ENCODE assay signal across 18 cellular contexts in the genomic region with DNA sequence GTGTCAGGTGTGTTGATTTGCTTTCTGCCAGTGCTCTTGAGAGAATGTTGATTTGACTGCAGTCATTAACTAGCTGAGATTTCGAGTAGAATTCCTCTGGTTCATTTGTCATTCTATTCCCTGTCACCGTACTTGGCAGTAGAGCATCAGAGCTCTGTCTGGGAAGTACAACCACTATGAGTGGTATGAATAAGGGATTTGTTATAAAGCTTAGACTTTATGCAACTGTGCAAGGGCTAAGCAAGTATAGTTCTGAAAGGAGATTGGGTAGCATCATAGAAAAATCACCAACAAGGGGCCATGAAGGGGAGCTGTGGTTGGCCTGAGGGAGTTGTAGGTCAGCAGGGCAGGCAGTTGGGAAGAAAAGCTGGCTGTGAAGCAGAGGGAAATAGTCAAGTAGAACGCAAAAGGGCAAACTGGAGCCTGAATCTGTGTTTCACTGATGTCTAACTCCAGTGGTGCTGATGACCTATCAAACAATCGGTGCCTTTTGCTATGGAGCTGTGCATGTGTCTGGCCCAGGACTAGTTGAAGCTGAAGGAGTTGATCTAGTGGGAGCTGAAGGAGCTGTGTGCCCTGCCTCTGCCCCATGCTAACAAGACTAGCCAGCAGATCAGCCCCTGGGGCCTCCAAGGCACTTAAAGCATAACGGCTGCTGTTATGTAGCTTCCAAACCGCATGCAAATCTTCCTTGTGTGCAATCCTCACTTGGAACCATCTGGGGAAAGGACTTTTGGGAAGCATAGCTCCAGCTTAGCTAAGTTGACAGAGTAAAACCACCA.
A peak's percentile ranks its signal among the peaks of the same experiment; 100 is the strongest.
DNase-seq lines count a peak whose midpoint lies in the region; ATAC-seq, FAIRE-seq and TF ChIP-seq lines count a peak whose summit lies in the region.
"Had no signal": no experiment of that assay in that cellular context is flagged by ENCODE, and none has a peak within 500 bp of the region (broad histone marks: within the 10 kb centered on the region; RNA-seq: fewer than 3 reads in every experiment).

No MANE protein-coding gene starts in this region.

- no peak overlapping the region for H3K27ac Mint-ChIP-seq in activated CD8-positive, alpha-beta T cell treated with anti-CD3 and anti-CD28 coated beads for 36 hours
- H3K27ac Mint-ChIP-seq: B cell had no signal

- no peak overlapping the region for H3K4ac ChIP-seq in H1 (replicated peaks; ENCODE audit: insufficient read length, low read depth, low read length)

- no peak overlapping the region for H3K4me3 ChIP-seq in AG04449 (ENCODE audit: low read depth, low read length)
- H3K4me3 ChIP-seq in H1 (ENCODE audit: extremely low read depth in 1 of 4, insufficient read depth in 2 of 4, low read depth in 3 of 4, low read length in 4 of 4): no peak overlapping the region
- no peak overlapping the region for H3K4me3 ChIP-seq in mesodermal cell (ENCODE audit: extremely low read depth, insufficient read depth, low read length, poor library complexity, severe bottlenecking)
- H3K4me3 ChIP-seq: esophagus squamous epithelium, K562, uterus had no signal

- no peak overlapping the region for H4K8ac ChIP-seq in H1 (ENCODE audit: extremely low read depth, insufficient read depth, low read length)

- WGBS in H1 (ENCODE audit: extremely low coverage in 1 of 2, insufficient coverage in 1 of 2, insufficient read length in 1 of 2, insufficient replicate concordance in 2 of 2, low coverage in 1 of 2, low lambda C conversion rate in 2 of 2, missing lambda C conversion rate in 1 of 2), 2 experiments: 89% methylated on average over 6 of the region's 6 CpGs; no CpG with 5 or more reads in 1 of the 2 experiments
- WGBS in mesodermal cell (ENCODE audit: insufficient coverage in 2 of 2), 2 experiments: 81 to 88% methylated on average over 6 of the region's 6 CpGs

- TF ChIP-seq EP300 in H1 (IDR thresholded peaks at IDR 0.05; ENCODE audit: borderline replicate concordance in 1 of 2, low read depth in 2 of 2, low read length in 2 of 2): no peak

- H4K91ac ChIP-seq in H1 (replicated peaks; ENCODE audit: insufficient read length, low read length): no peak overlapping the region

- H3K4me1 Mint-ChIP-seq in activated CD8-positive, alpha-beta T cell treated with anti-CD3 and anti-CD28 coated beads for 36 hours (ENCODE audit: low read depth): no peaks in the 10 kb centered on the region
- H3K4me1 Mint-ChIP-seq: B cell had no signal

- H3K27ac ChIP-seq in H1 (ENCODE audit: low read depth, low read length): no peak overlapping the region
- peak overlapping the region; percentile 7 for H3K27ac ChIP-seq in mesodermal cell (ENCODE audit: low read depth, low read length, severe bottlenecking)
- H3K27ac ChIP-seq: esophagus squamous epithelium, neutrophil, uterus had no signal

- H2BK5ac ChIP-seq in H1 (ENCODE audit: low read depth, low read length): no peak overlapping the region

- ATAC-seq in GM18868 (IDR thresholded peaks at IDR 0.05; ENCODE audit: unreplicated experiment): no peak
- no peak for ATAC-seq in GM21786 (IDR thresholded peaks at IDR 0.05; ENCODE audit: unreplicated experiment)
- ATAC-seq in activated CD8-positive, alpha-beta T cell treated with anti-CD3 and anti-CD28 coated beads for 36 hours: no peak
- ATAC-seq: K562 had no signal

- H2BK120ac ChIP-seq in H1 (replicated peaks; ENCODE audit: low read depth, low read length): no peak overlapping the region

- peaks cover 3% of the 10 kb centered on the region; the same call in 1 of the 2 replicates for H3K23me2 ChIP-seq in H1 (ENCODE audit: low read depth, low read length)

- DNase-seq in AG04449 (ENCODE audit: low read depth, low spot score) (peak; percentile 51), H4 (ENCODE audit: low spot score) (peak; percentile 11), H1 (ENCODE audit: low read depth in 1 of 2, low spot score in 2 of 2) (no peak)
- no peak for DNase-seq in activated naive CD4-positive, alpha-beta T cell treated with Interleukin-2 at 50 U/mL for 16 hours
- no peak for DNase-seq in activated CD8-positive, alpha-beta T cell treated with anti-CD3 and anti-CD28 coated beads for 36 hours
- DNase-seq: activated CD4-positive, alpha-beta T cell treated with anti-CD3 and anti-CD28 coated beads for 4 hours; activated effector memory CD4-positive, alpha-beta T cell treated with Interleukin-2 at 50 U/mL for 16 hours; DMS79 treated with DMSO at 0.1 percent for 48 hours; esophagus squamous epithelium; NCI-H2081; T-helper 1 cell; uterus had no signal

- TF ChIP-seq RAD21 in H1 (IDR thresholded peaks at IDR 0.05 in 1 of 2, conservative IDR thresholded peaks at IDR 0.05 in 1 of 2; ENCODE audit: low read depth in 2 of 2, low read length in 2 of 2): no peak

- H3K9ac ChIP-seq in H1 (replicated peaks in 1 of 4; ENCODE audit: extremely low read depth in 1 of 4, low read depth in 3 of 4, low read length in 3 of 4): no peak overlapping the region

- no peaks in the 10 kb centered on the region for H3K79me1 ChIP-seq in H1 (ENCODE audit: low read depth, low read length)

- no peaks in the 10 kb centered on the region for H3K36me3 Mint-ChIP-seq in activated CD8-positive, alpha-beta T cell treated with anti-CD3 and anti-CD28 coated beads for 36 hours (ENCODE audit: low read depth)

- no peak overlapping the region for H3K23ac ChIP-seq in H1 (ENCODE audit: insufficient read length)

- H4K5ac ChIP-seq in H1 (ENCODE audit: insufficient read length, low read depth, low read length): no peak overlapping the region

- no peak overlapping the region for H3K4me2 ChIP-seq in H1 (ENCODE audit: insufficient read depth in 1 of 2, low read depth in 2 of 2, low read length in 2 of 2)

- H3K27me3 Mint-ChIP-seq in activated CD8-positive, alpha-beta T cell treated with anti-CD3 and anti-CD28 coated beads for 36 hours: peaks cover 3% of the 10 kb centered on the region

- no peaks in the 10 kb centered on the region for H3K9me3 Mint-ChIP-seq in activated CD8-positive, alpha-beta T cell treated with anti-CD3 and anti-CD28 coated beads for 36 hours

- POLR2A ChIA-PET in AG04449 (lab: Yijun Ruan, JAX) (interaction anchor here (0.7 kb wide), 1 partner anchor 310 kb away, joined by 3 read pairs; a partner anchor contains a TSS), H1 (lab: Charles Lee; ENCODE audit: partially characterized antibody) (interaction anchor here (1.2 to 1.7 kb wide), 2 partner anchors 250 to 263 kb away, joined by 3 to 6 read pairs; a partner anchor contains a TSS)
- POLR2A ChIA-PET in activated CD8-positive, alpha-beta T cell treated with anti-CD3 and anti-CD28 coated beads for 36 hours (lab: Charles Lee): no interaction called here

- TF ChIP-seq POLR2A in H1 (IDR thresholded peaks at IDR 0.05; ENCODE audit: control extremely low read depth in 1 of 2, low read depth in 2 of 2, low read length in 2 of 2): no peak

- no peaks in the 10 kb centered on the region for H4K20me1 ChIP-seq in H1 (replicated peaks in 1 of 2; ENCODE audit: control insufficient read depth in 1 of 2, insufficient read depth in 2 of 2, low read length in 2 of 2)

- CTCF ChIA-PET in AG04449 (lab: Yijun Ruan, JAX) (interaction anchor here (1.4 to 2.2 kb wide), 4 partner anchors 12 to 293 kb away, joined by 3 to 7 read pairs (median 3); no protein-coding TSS in a partner anchor), H1 (lab: Charles Lee; ENCODE audit: partially characterized antibody) (interaction anchor here (0.7 to 2.5 kb wide), 6 partner anchors 8 to 310 kb away, joined by 3 to 10 read pairs (median 4); no protein-coding TSS in a partner anchor)
- CTCF ChIA-PET in activated CD8-positive, alpha-beta T cell treated with anti-CD3 and anti-CD28 coated beads for 36 hours (lab: Charles Lee): interaction anchor here (0.8 to 3.2 kb wide), 5 partner anchors 20 to 284 kb away, joined by 3 to 11 read pairs (median 5); no protein-coding TSS in a partner anchor

- H2BK20ac ChIP-seq in H1 (ENCODE audit: low read length): no peak overlapping the region

- H2BK15ac ChIP-seq in H1 (ENCODE audit: low read length): no peak overlapping the region

- H3K14ac ChIP-seq in H1 (ENCODE audit: insufficient read length): no peak overlapping the region

- intact Hi-C loops in activated CD8-positive, alpha-beta T cell treated with anti-CD3 and anti-CD28 coated beads for 36 hours (cut with micrococcal nuclease): no loop called here

- H2AFZ ChIP-seq in H1 (ENCODE audit: low read length): peak overlapping the region; percentile 85; the same call in 1 of the 2 replicates

- H2AK5ac ChIP-seq in H1 (ENCODE audit: low read depth, low read length): no peak overlapping the region

- TF ChIP-seq CTCF in AG04449 (IDR thresholded peaks at IDR 0.05; ENCODE audit: insufficient read depth, low read length, missing control alignments) (no peak), H1 (IDR thresholded peaks at IDR 0.05; ENCODE audit: control extremely low read depth in 1 of 3, insufficient read depth in 1 of 3, low read depth in 1 of 3, low read length in 3 of 3) (no peak)
- no peak for TF ChIP-seq CTCF in activated CD8-positive, alpha-beta T cell treated with anti-CD3 and anti-CD28 coated beads for 36 hours (IDR thresholded peaks at IDR 0.05)

- no peaks in the 10 kb centered on the region for H3K27me3 ChIP-seq in H1 (replicated peaks in 1 of 4; ENCODE audit: control insufficient read depth in 3 of 4, extremely low read depth in 1 of 4, insufficient read depth in 3 of 4, low read length in 3 of 4)
- H3K27me3 ChIP-seq: esophagus squamous epithelium, uterus had no signal

- H3K9me3 ChIP-seq in H1 (ENCODE audit: insufficient read depth in 2 of 2, low read depth in 1 of 2, low read length in 1 of 2): no peaks in the 10 kb centered on the region
- no peaks in the 10 kb centered on the region for H3K9me3 ChIP-seq in mesodermal cell (ENCODE audit: control insufficient read depth, low read length)
- H3K9me3 ChIP-seq: esophagus squamous epithelium, neutrophil, uterus had no signal

- H3K4me1 ChIP-seq in H1 (replicated peaks in 1 of 4; ENCODE audit: control insufficient read depth in 3 of 4, insufficient read depth in 4 of 4, low read length in 3 of 4): peaks cover 0 to 11% (median 6%) of the 10 kb centered on the region in 4 experiments; a peak in 5 of 7 replicates
- no peaks in the 10 kb centered on the region for H3K4me1 ChIP-seq in mesodermal cell (ENCODE audit: control insufficient read depth, insufficient read depth, low read length, poor library complexity, severe bottlenecking)
- H3K4me1 ChIP-seq: esophagus squamous epithelium, uterus had no signal

- no peak overlapping the region for H3K56ac ChIP-seq in H1 (replicated peaks; ENCODE audit: insufficient read length, low read depth, low read length)

- no peak for FAIRE-seq in H1 (lab: Jason Lieb, UNC)
- FAIRE-seq: K562 had no signal

- no peak overlapping the region for H3K4me3 Mint-ChIP-seq in activated CD8-positive, alpha-beta T cell treated with anti-CD3 and anti-CD28 coated beads for 36 hours
- H3K4me3 Mint-ChIP-seq: B cell had no signal

- H3K18ac ChIP-seq in H1 (ENCODE audit: extremely low read depth, low read length): no peak overlapping the region

- no peaks in the 10 kb centered on the region for H3K79me2 ChIP-seq in H1 (ENCODE audit: control insufficient read depth in 1 of 2, insufficient read depth in 2 of 2, low read length in 2 of 2)

- H3K36me3 ChIP-seq in H1 (ENCODE audit: control insufficient read depth in 2 of 4, insufficient read depth in 4 of 4, low read length in 3 of 4) (no peaks in the 10 kb centered on the region), mesodermal cell (ENCODE audit: control insufficient read depth, insufficient read depth, low read length) (no peaks in the 10 kb centered on the region)
- H3K36me3 ChIP-seq: esophagus squamous epithelium, neutrophil, uterus had no signal

- H2BK12ac ChIP-seq in H1 (ENCODE audit: low read depth, low read length): no peak overlapping the region

Comparison
In these comparisons a context has a peak if more than half of its experiments do, and no peak if none do; other contexts are left out.
1. DNase-seq: peak in AG04449 (single experiment) and H4 (single experiment); none in H1 (0 of 2), activated naive CD4-positive, alpha-beta T cell treated with Interleukin-2 at 50 U/mL for 16 hours (single experiment) and activated CD8-positive, alpha-beta T cell treated with anti-CD3 and anti-CD28 coated beads for 36 hours (single experiment).